In genomic region chr5:150671509-150672236, GRCh38 we compare ENCODE assay signal across 8 cellular contexts. TPM values are rescaled to one million over a fixed set of nuclear protein-coding genes. Genes with fewer than 3 reads are reported as not detected.
DNase-seq lines count a peak whose midpoint lies in the region; ATAC-seq and TF ChIP-seq lines count a peak whose summit lies in the region.

No MANE protein-coding gene starts in this region.

- H3K9ac ChIP-seq in SK-N-MC (ENCODE audit: insufficient read length): peak overlapping the region; percentile 76
- H3K9ac ChIP-seq in trophoblast cell (ENCODE audit: low read length): peak overlapping the region; percentile 67

- peaks cover 12% of the 10 kb centered on the region for H3K27me3 ChIP-seq in gastroesophageal sphincter
- H3K27me3 ChIP-seq in trophoblast cell (ENCODE audit: insufficient read depth, low read length): no peaks in the 10 kb centered on the region

- TF ChIP-seq EP300 in gastroesophageal sphincter (IDR thresholded peaks at IDR 0.05): no peak

- peak overlapping the region; percentile 46 for H2AK5ac ChIP-seq in trophoblast cell (ENCODE audit: low read length)

- H3K4ac ChIP-seq in trophoblast cell (ENCODE audit: low read depth, low read length): peak overlapping the region; percentile 41

- H3K79me1 ChIP-seq in trophoblast cell (ENCODE audit: low read length): peaks cover 24% of the 10 kb centered on the region

- peaks cover 11% of the 10 kb centered on the region for H3K79me2 ChIP-seq in trophoblast cell (ENCODE audit: control insufficient read depth, insufficient read depth, low read length, poor library complexity)

- H2BK120ac ChIP-seq in trophoblast cell (ENCODE audit: insufficient read depth, low read length, poor library complexity): peak overlapping the region; percentile 59

- ATAC-seq in gastroesophageal sphincter: peak; percentile 3
- no peak for ATAC-seq in GM19328 (IDR thresholded peaks at IDR 0.05; ENCODE audit: unreplicated experiment)

- peak overlapping the region; percentile 70 for H2BK5ac ChIP-seq in trophoblast cell (ENCODE audit: low read depth, low read length, poor library complexity)

- H3K27ac ChIP-seq in SK-N-MC: no peak overlapping the region
- H3K27ac ChIP-seq in gastroesophageal sphincter: peak overlapping the region in 3 of 4 donors; percentile 14 to 65 (median 14)
- H3K27ac ChIP-seq in trophoblast cell (ENCODE audit: low read depth, low read length): peak overlapping the region; percentile 18

- H3K14ac ChIP-seq in trophoblast cell (ENCODE audit: low read length): peak overlapping the region; percentile 72

- peak overlapping the region; percentile 93 for H4K91ac ChIP-seq in trophoblast cell (ENCODE audit: low read depth, low read length)

- H3K4me1 ChIP-seq in gastroesophageal sphincter: peaks cover 0 to 40% (median 11%) of the 10 kb centered on the region in 3 donors
- peaks cover 16 to 31% of the 10 kb centered on the region in 2 experiments for H3K4me1 ChIP-seq in trophoblast cell (ENCODE audit: control insufficient read depth in 1 of 2, insufficient read depth in 2 of 2, low read length in 2 of 2)

- no peak overlapping the region for H3K23ac ChIP-seq in trophoblast cell (ENCODE audit: low read length)

- H4K12ac ChIP-seq in trophoblast cell (ENCODE audit: low read depth, low read length): peak overlapping the region; percentile 33

- TF ChIP-seq CTCF in GM10266 (IDR thresholded peaks at IDR 0.05; ENCODE audit: control insufficient read depth, insufficient read depth, low read depth, missing control alignments) (no peak), gastroesophageal sphincter (IDR thresholded peaks at IDR 0.05) (no peak)

- DNase-seq in GM10266 (ENCODE audit: extremely low spot score) (peak; percentile 18), SK-N-MC (ENCODE audit: low read depth, low spot score) (no peak), trophoblast cell (no peak), AG08396 (ENCODE audit: low spot score) (no peak), NCI-H1092 treated with DMSO at 0.1 percent for 48 hours (lab: John Stamatoyannopoulos, UW) (no peak), NCI-H446 treated with DMSO at 0.1 percent for 48 hours (lab: John Stamatoyannopoulos, UW) (no peak)

- peak overlapping the region; percentile 84 for H3K18ac ChIP-seq in trophoblast cell (ENCODE audit: low read length)

- no peaks in the 10 kb centered on the region for H3K36me3 ChIP-seq in SK-N-MC (ENCODE audit: insufficient read depth, low read length)
- no peaks in the 10 kb centered on the region for H3K36me3 ChIP-seq in gastroesophageal sphincter
- peaks cover 1% of the 10 kb centered on the region in 2 experiments for H3K36me3 ChIP-seq in trophoblast cell (ENCODE audit: control insufficient read depth in 1 of 2, insufficient read depth in 2 of 2, low read length in 2 of 2)

- no peaks in the 10 kb centered on the region for H3K9me3 ChIP-seq in SK-N-MC (ENCODE audit: low read depth, low read length)
- no peaks in the 10 kb centered on the region for H3K9me3 ChIP-seq in gastroesophageal sphincter
- H3K9me3 ChIP-seq in trophoblast cell (ENCODE audit: insufficient read depth, low read depth, low read length): no peaks in the 10 kb centered on the region

- H3K4me3 ChIP-seq in SK-N-MC (peak overlapping the region; percentile 91), gastroesophageal sphincter (peak overlapping the region; percentile 20 to 60), trophoblast cell (ENCODE audit: low read depth, low read length) (peak overlapping the region; percentile 76)

- peak overlapping the region; percentile 84 for H3K4me2 ChIP-seq in trophoblast cell (ENCODE audit: low read length)

- no peak for TF ChIP-seq POLR2A in gastroesophageal sphincter (IDR thresholded peaks at IDR 0.05)

- WGBS in gastroesophageal sphincter (ENCODE audit: low coverage in 1 of 2), 2 donors: 20% methylated on average over 2 of the region's 51 CpGs; no CpG with 5 or more reads in 1 of the 2 donors
- no CpG with 5 or more reads among the region's 51 CpGs for WGBS in trophoblast cell (ENCODE audit: extremely low coverage, insufficient coverage, insufficient read length)

- peak overlapping the region; percentile 61 for H2AFZ ChIP-seq in trophoblast cell (ENCODE audit: insufficient read depth, low read length, poor library complexity)

- H4K8ac ChIP-seq in trophoblast cell (ENCODE audit: low read depth, low read length): peak overlapping the region; percentile 72

- peak overlapping the region; percentile 14 for H2BK12ac ChIP-seq in trophoblast cell (ENCODE audit: low read length)

RNA-seq across cellular contexts. Expression of gene MYOZ3, which starts 10.6 kb away (rescaled TPM):
- total RNA-seq in gastroesophageal sphincter: under 1 TPM in 3 of 4 donors, not detected in 1; 0.13 to 0.62 (median 0.22) TPM
- 9.5 and 10.0 TPM in 2 replicates for polyA plus RNA-seq in trophoblast cell (2013)

RNA-seq across cellular contexts. Expression of gene RBM22, which starts 29.2 kb away (rescaled TPM):
- 10 to 100 TPM; 24.3 to 37.2 (median 32.4) TPM for total RNA-seq in gastroesophageal sphincter
- 50.4 and 51.3 TPM in 2 replicates for polyA plus RNA-seq in trophoblast cell (2013)

RNA-seq across cellular contexts. Expression of gene SYNPO, which starts 31.2 kb away (rescaled TPM):
- 10 to 100 TPM; 31.6 to 50.5 (median 37.4) TPM for total RNA-seq in gastroesophageal sphincter
- 52.3 and 58.9 TPM in 2 replicates for polyA plus RNA-seq in trophoblast cell (2013)

Comparison
In these comparisons a context has a peak if more than half of its experiments do, and no peak if none do; other contexts are left out.
1. H3K4me3 ChIP-seq: peak in every context shown above with its lines; median percentile 91 in SK-N-MC; 76 in trophoblast cell; 40 in gastroesophageal sphincter.